8 cellular contexts compared by ENCODE assay signal in the genomic region with DNA sequence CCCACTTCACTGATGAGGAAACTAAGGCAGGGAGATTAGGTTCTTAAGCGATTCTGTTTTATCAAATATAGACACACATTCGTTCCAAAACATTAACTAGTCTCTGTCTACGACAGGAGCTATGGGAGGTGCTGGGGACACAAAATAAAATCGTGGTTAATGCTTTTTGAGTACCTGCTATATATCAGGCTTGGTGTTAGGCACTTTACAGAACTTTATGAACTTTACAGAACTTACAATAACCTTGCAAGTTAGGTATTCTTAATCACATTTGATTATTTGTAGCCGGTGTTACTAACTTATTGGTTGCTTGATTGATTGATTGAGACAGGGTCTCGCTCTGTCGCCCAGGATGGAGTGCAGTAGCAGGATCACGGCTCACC. TPM values are rescaled to one million over a fixed set of nuclear protein-coding genes. Genes with fewer than 3 reads are reported as not detected.
A peak's percentile ranks its signal among the peaks of the same experiment; 100 is the strongest.
DNase-seq lines count a peak whose midpoint lies in the region; ATAC-seq, FAIRE-seq and TF ChIP-seq lines count a peak whose summit lies in the region.

No MANE protein-coding gene starts in this region.

- H3K79me2 ChIP-seq in DOHH2 (ENCODE audit: control insufficient read depth, low read length), result peaks cover 34% of the 10 kb centered on the region
- peaks cover 39% of the 10 kb centered on the region for H3K79me2 ChIP-seq in PC-3 (ENCODE audit: low read length)

- H3K27me3 Mint-ChIP-seq in endothelial cell (ENCODE audit: unreplicated experiment), result peaks cover 13% of the 10 kb centered on the region

- H3K36me3 Mint-ChIP-seq in endothelial cell (ENCODE audit: low read depth, unreplicated experiment), result no peaks in the 10 kb centered on the region

- peaks cover 25% of the 10 kb centered on the region for H3K4me1 ChIP-seq in DOHH2 (ENCODE audit: control insufficient read depth, low read length)
- H3K4me1 ChIP-seq in PC-3 (ENCODE audit: insufficient read depth, low read length), result peaks cover 9% of the 10 kb centered on the region
- H3K4me1 ChIP-seq in prostate gland (replicated peaks), result no peaks in the 10 kb centered on the region

- no peaks in the 10 kb centered on the region for H3K9me3 Mint-ChIP-seq in endothelial cell (ENCODE audit: unreplicated experiment)

- no peak for ATAC-seq in PC-3
- no peak for ATAC-seq in GM19452 (IDR thresholded peaks at IDR 0.05; ENCODE audit: unreplicated experiment)
- no peak for ATAC-seq in HG02678 (IDR thresholded peaks at IDR 0.05; ENCODE audit: unreplicated experiment)
- no peak for ATAC-seq in GM18861 (IDR thresholded peaks at IDR 0.05; ENCODE audit: unreplicated experiment)

- 86% methylated on average over 8 of the region's 8 CpGs for WGBS in prostate gland

- H3K9ac ChIP-seq in PC-3 (ENCODE audit: low read length), result no peak overlapping the region

- H3K4me1 Mint-ChIP-seq in endothelial cell (ENCODE audit: unreplicated experiment), result peaks cover 18% of the 10 kb centered on the region

- TF ChIP-seq CTCF in DOHH2 (IDR thresholded peaks at IDR 0.05; ENCODE audit: low read depth, low read length, poor library complexity, severe bottlenecking) (no peak), PC-3 (conservative IDR thresholded peaks at IDR 0.05; ENCODE audit: low read depth, low read length) (no peak), endothelial cell (IDR thresholded peaks at IDR 0.05; ENCODE audit: unreplicated experiment) (no peak), prostate gland (IDR thresholded peaks at IDR 0.05) (no peak)

- peak overlapping the region; percentile 57 for H3K27ac Mint-ChIP-seq in endothelial cell (ENCODE audit: unreplicated experiment)

- no peak for FAIRE-seq in GM12892 (lab: Jason Lieb, UNC)

- CTCF ChIA-PET in PC-3 (lab: Charles Lee), result interaction anchor here (1.0 kb wide), 1 partner anchor 40 kb away, joined by 3 read pairs; a partner anchor contains a TSS

- peak overlapping the region; percentile 93 for H3K4me3 ChIP-seq in DOHH2 (ENCODE audit: low read length)
- peak overlapping the region; percentile 48; the same call in 1 of the 2 replicates for H3K4me3 ChIP-seq in PC-3 (ENCODE audit: low read length)
- H3K4me3 ChIP-seq in prostate gland, result peak overlapping the region; percentile 81 to 88

- no peaks in the 10 kb centered on the region for H3K9me3 ChIP-seq in DOHH2 (ENCODE audit: control insufficient read depth, insufficient read depth, low read length)
- H3K9me3 ChIP-seq in PC-3 (ENCODE audit: low read length), result no peaks in the 10 kb centered on the region
- H3K9me3 ChIP-seq in prostate gland, result no peaks in the 10 kb centered on the region

- TF ChIP-seq POLR2A in prostate gland (IDR thresholded peaks at IDR 0.05) (no peak), GM12892 (IDR thresholded peaks at IDR 0.05; ENCODE audit: low read depth, low read length) (no peak)

- peaks cover 28% of the 10 kb centered on the region for H3K36me3 ChIP-seq in DOHH2 (ENCODE audit: control insufficient read depth, low read length)
- no peaks in the 10 kb centered on the region; the same call in 1 of the 2 replicates for H3K36me3 ChIP-seq in PC-3 (ENCODE audit: low read depth, low read length)
- no peaks in the 10 kb centered on the region for H3K36me3 ChIP-seq in prostate gland

- peak overlapping the region; percentile 92 for H3K4me3 Mint-ChIP-seq in endothelial cell (ENCODE audit: unreplicated experiment)

- H4K20me1 ChIP-seq in DOHH2 (ENCODE audit: control insufficient read depth, insufficient read depth, low read depth, low read length) (peaks cover 8% of the 10 kb centered on the region; the same call in 1 of the 2 replicates), PC-3 (ENCODE audit: low read length) (peaks cover 15% of the 10 kb centered on the region; the same call in 1 of the 2 replicates)

- no peak for DNase-seq in PC-3
- no peak for DNase-seq in endothelial cell (ENCODE audit: low spot score)
- no peak for DNase-seq in prostate gland (ENCODE audit: low spot score)
- DNase-seq in GM12892 (ENCODE audit: insufficient read length), result no peak

- H3F3A ChIP-seq in DOHH2 (ENCODE audit: control insufficient read depth, insufficient read depth) (no peaks in the 10 kb centered on the region), PC-3 (ENCODE audit: low read length, unreplicated experiment) (no peaks in the 10 kb centered on the region)

- H3K27ac ChIP-seq in DOHH2 (ENCODE audit: low read depth, low read length) (no peak overlapping the region), PC-3 (ENCODE audit: low read length) (no peak overlapping the region), prostate gland (peak overlapping the region; percentile 88)

- intact Hi-C loops in PC-3 (cut with micrococcal nuclease) (loop anchor here (5.0 to 10.0 kb wide), 2 partner anchors 38 to 90 kb away; a partner anchor contains a TSS), prostate gland (cut with DNase I) (loop anchor here (5.0 kb wide), 2 partner anchors 147 to 297 kb away; no protein-coding TSS in a partner anchor)

- POLR2A ChIA-PET in PC-3 (lab: Charles Lee; ENCODE audit: unreplicated experiment), result no interaction called here

- H3K27me3 ChIP-seq in DOHH2 (ENCODE audit: control insufficient read depth, low read length) (no peaks in the 10 kb centered on the region), PC-3 (ENCODE audit: low read length) (no peaks in the 10 kb centered on the region), prostate gland (replicated peaks; ENCODE audit: insufficient read depth) (no peaks in the 10 kb centered on the region)

- H3K4me2 ChIP-seq in DOHH2 (ENCODE audit: low read length) (peak overlapping the region; percentile 74), PC-3 (ENCODE audit: low read length) (peak overlapping the region; percentile 72)

- peak overlapping the region; percentile 81 for H2AFZ ChIP-seq in PC-3 (ENCODE audit: low read length)

- H3K9me2 ChIP-seq in DOHH2 (replicated peaks; ENCODE audit: control insufficient read depth, low read length), result no peaks in the 10 kb centered on the region
- no peaks in the 10 kb centered on the region for H3K9me2 ChIP-seq in PC-3 (replicated peaks; ENCODE audit: low read length)

- BruUV-seq in PC-3 (replicated peaks; lab: Mats Ljungman, UMichigan), result TSS peak; percentile 79

RNA-seq across cellular contexts. Expression of a gene that starts 0.5 kb away (rescaled TPM):
- total RNA-seq in PC-3 (2014; rRNA removed) (18.7 and 19.0 TPM in 2 replicates), endothelial cell (ENCODE audit: unreplicated experiment) (10.3 TPM), prostate gland (10 to 100 TPM; 18.8 to 22.7 TPM)
- polyA plus RNA-seq in GM12892 (2012; ENCODE audit: missing spikeins), result 11.5 TPM

RNA-seq across cellular contexts. Expression of a gene that starts 40.2 kb away (rescaled TPM):
- total RNA-seq in PC-3 (2014; rRNA removed) (7.0 and 10.5 TPM in 2 replicates), endothelial cell (ENCODE audit: unreplicated experiment) (32.7 TPM), prostate gland (10 to 100 TPM in 1 of 2 donors, 1 to 10 TPM in 1; 9.7 to 41.9 TPM)
- polyA plus RNA-seq in GM12892 (2012; ENCODE audit: missing spikeins), result 15.7 TPM

Comparison
In these comparisons a context has a peak if more than half of its experiments do, and no peak if none do; other contexts are left out.
1. H3K27ac ChIP-seq: peak in prostate gland (2 of 2); none in DOHH2 (single experiment) and PC-3 (single experiment).
2. Peak in every context shown above with its lines, with median percentiles within 50 percentile points of each other: H3K4me3 ChIP-seq.